ENCODE assay signal across 1 cellular context in the genomic region with DNA sequence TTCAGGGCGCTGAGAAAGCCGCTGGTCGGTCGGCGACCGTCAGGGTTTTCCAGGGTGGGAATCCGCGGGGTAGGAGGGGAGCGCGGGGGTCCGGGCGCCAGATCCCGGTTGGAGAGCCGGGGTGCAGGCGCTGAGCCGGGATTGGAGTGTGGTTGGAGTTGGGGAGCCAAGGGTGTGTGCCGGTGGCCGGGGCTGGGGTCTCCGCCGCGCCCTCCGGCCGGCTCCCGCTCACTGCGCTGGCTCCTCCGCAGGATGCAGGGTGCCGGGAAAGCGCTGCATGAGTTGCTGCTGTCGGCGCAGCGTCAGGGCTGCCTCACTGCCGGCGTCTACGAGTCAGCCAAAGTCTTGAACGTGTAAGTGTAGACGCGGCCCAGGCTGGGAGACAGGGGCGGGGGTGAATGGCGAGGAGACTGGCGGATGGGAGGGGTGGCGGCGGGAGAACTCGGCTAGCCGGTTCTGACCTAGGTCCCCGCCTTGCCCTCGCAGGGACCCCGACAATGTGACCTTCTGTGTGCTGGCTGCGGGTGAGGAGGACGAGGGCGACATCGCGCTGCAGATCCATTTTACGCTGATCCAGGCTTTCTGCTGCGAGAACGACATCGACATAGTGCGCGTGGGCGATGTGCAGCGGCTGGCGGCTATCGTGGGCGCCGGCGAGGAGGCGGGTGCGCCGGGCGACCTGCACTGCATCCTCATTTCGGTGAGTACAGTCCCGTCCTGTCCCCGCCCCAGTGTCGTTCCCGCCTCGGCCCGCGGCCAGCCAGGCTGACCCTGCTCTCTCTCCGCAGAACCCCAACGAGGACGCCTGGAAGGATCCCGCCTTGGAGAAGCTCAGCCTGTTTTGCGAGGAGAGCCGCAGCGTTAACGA.
TF ChIP-seq lines count a peak whose summit lies in the region.

No MANE protein-coding gene starts in this region.

TF ChIP-seq in HepG2, 621 proteins besides CTCF, POLR2A, EP300 and RAD21 (continued from another document):
- TF ChIP-seq, protein P1, sequence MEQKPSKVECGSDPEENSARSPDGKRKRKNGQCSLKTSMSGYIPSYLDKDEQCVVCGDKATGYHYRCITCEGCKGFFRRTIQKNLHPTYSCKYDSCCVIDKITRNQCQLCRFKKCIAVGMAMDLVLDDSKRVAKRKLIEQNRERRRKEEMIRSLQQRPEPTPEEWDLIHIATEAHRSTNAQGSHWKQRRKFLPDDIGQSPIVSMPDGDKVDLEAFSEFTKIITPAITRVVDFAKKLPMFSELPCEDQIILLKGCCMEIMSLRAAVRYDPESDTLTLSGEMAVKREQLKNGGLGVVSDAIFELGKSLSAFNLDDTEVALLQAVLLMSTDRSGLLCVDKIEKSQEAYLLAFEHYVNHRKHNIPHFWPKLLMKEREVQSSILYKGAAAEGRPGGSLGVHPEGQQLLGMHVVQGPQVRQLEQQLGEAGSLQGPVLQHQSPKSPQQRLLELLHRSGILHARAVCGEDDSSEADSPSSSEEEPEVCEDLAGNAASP (CRISPR knock-in tag; IDR thresholded peaks at IDR 0.05; ENCODE audit: borderline replicate concordance) = no peak
- TF ChIP-seq ZNF567 (CRISPR knock-in tag; IDR thresholded peaks at IDR 0.05; ENCODE audit: borderline replicate concordance) = no peak
- no peak for TF ChIP-seq KDM6A (CRISPR knock-in tag; IDR thresholded peaks at IDR 0.05; ENCODE audit: low read depth)
- TF ChIP-seq ZFP62 (CRISPR knock-in tag; IDR thresholded peaks at IDR 0.05) = no peak
- TF ChIP-seq EZH2 (conservative IDR thresholded peaks at IDR 0.05; ENCODE audit: low read depth, low read length) = peak; percentile 78
- no peak for TF ChIP-seq HDAC1 (CRISPR knock-in tag; IDR thresholded peaks at IDR 0.05)
- no peak for TF ChIP-seq ZNF333 (CRISPR knock-in tag; IDR thresholded peaks at IDR 0.05; ENCODE audit: borderline replicate concordance)
- TF ChIP-seq, protein P2, sequence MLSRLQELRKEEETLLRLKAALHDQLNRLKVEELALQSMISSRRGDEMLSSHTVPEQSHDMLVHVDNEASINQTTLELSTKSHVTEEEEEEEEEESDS (CRISPR knock-in tag; IDR thresholded peaks at IDR 0.05; ENCODE audit: borderline replicate concordance) = no peak
- no peak for TF ChIP-seq HMG20A (CRISPR knock-in tag; IDR thresholded peaks at IDR 0.05; ENCODE audit: borderline replicate concordance)
- 0 out of 2 replicates have a peak, but pooled peaks have one; percentile 41 for TF ChIP-seq ZNF34 (CRISPR knock-in tag; IDR thresholded peaks at IDR 0.05; ENCODE audit: borderline replicate concordance)
- TF ChIP-seq, protein P3, sequence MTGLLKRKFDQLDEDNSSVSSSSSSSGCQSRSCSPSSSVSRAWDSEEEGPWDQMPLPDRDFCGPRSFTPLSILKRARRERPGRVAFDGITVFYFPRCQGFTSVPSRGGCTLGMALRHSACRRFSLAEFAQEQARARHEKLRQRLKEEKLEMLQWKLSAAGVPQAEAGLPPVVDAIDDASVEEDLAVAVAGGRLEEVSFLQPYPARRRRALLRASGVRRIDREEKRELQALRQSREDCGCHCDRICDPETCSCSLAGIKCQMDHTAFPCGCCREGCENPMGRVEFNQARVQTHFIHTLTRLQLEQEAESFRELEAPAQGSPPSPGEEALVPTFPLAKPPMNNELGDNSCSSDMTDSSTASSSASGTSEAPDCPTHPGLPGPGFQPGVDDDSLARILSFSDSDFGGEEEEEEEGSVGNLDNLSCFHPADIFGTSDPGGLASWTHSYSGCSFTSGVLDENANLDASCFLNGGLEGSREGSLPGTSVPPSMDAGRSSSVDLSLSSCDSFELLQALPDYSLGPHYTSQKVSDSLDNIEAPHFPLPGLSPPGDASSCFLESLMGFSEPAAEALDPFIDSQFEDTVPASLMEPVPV (CRISPR knock-in tag; IDR thresholded peaks at IDR 0.05) = no peak
- no peak; the same call in 1 of the 2 replicates for TF ChIP-seq MTF2 (CRISPR knock-in tag; IDR thresholded peaks at IDR 0.05; ENCODE audit: borderline replicate concordance)
- TF ChIP-seq FOSL1 (CRISPR knock-in tag; IDR thresholded peaks at IDR 0.05; ENCODE audit: borderline replicate concordance) = no peak
- TF ChIP-seq, protein P4, sequence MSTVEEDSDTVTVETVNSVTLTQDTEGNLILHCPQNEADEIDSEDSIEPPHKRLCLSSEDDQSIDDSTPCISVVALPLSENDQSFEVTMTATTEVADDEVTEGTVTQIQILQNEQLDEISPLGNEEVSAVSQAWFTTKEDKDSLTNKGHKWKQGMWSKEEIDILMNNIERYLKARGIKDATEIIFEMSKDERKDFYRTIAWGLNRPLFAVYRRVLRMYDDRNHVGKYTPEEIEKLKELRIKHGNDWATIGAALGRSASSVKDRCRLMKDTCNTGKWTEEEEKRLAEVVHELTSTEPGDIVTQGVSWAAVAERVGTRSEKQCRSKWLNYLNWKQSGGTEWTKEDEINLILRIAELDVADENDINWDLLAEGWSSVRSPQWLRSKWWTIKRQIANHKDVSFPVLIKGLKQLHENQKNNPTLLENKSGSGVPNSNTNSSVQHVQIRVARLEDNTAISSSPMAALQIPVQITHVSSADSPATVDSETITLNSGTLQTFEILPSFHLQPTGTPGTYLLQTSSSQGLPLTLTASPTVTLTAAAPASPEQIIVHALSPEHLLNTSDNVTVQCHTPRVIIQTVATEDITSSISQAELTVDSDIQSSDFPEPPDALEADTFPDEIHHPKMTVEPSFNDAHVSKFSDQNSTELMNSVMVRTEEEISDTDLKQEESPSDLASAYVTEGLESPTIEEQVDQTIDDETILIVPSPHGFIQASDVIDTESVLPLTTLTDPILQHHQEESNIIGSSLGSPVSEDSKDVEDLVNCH (CRISPR knock-in tag; IDR thresholded peaks at IDR 0.05) = no peak
- TF ChIP-seq PAX8 (CRISPR knock-in tag; IDR thresholded peaks at IDR 0.05; ENCODE audit: borderline replicate concordance) = no peak
- no peak for TF ChIP-seq ZNF44 (CRISPR knock-in tag; IDR thresholded peaks at IDR 0.05)
- no peak for TF ChIP-seq ZIK1 (CRISPR knock-in tag; IDR thresholded peaks at IDR 0.05; ENCODE audit: borderline replicate concordance, low read depth)
- no peak for TF ChIP-seq TMF1 (CRISPR knock-in tag; IDR thresholded peaks at IDR 0.05; ENCODE audit: low read depth)
- no peak for TF ChIP-seq ZMYM2 (CRISPR knock-in tag; IDR thresholded peaks at IDR 0.05)
